In genomic region chr17:19237389-19238166, GRCh38 we compare ENCODE assay signal across 8 cellular contexts. TPM values are rescaled to one million over a fixed set of nuclear protein-coding genes. Genes with fewer than 3 reads are reported as not detected.
DNase-seq lines count a peak whose midpoint lies in the region; ATAC-seq and TF ChIP-seq lines count a peak whose summit lies in the region.

No MANE protein-coding gene starts in this region.

- intact Hi-C loops in Calu3 (cut with micrococcal nuclease; ENCODE audit: unreplicated experiment) (no loop called here), head of caudate nucleus (cut with DNase I) (no loop called here)

- H3K4me1 Mint-ChIP-seq in Calu3 (ENCODE audit: low read depth, unreplicated experiment) (no peaks in the 10 kb centered on the region), progenitor cell of endocrine pancreas (ENCODE audit: low read depth) (peaks cover 13% of the 10 kb centered on the region)
- peaks cover 11% of the 10 kb centered on the region for H3K4me1 Mint-ChIP-seq in activated T-cell treated with anti-CD3 and anti-CD28 coated beads, Interleukin-2, amount 50 U/mL, for 72 hours (ENCODE audit: low read depth)

- H3K9me3 Mint-ChIP-seq in Calu3 (ENCODE audit: low read depth, unreplicated experiment) = no peaks in the 10 kb centered on the region
- no peaks in the 10 kb centered on the region for H3K9me3 Mint-ChIP-seq in activated T-cell treated with anti-CD3 and anti-CD28 coated beads, Interleukin-2, amount 50 U/mL, for 72 hours
- H3K9me3 Mint-ChIP-seq in progenitor cell of endocrine pancreas (ENCODE audit: low read depth) = no peaks in the 10 kb centered on the region

- H3K4me3 ChIP-seq in Jurkat, Clone E6-1 (ENCODE audit: low read length) = peak overlapping the region; percentile 77

- CTCF ChIA-PET in Calu3 (lab: Charles Lee) = no interaction called here

- H3K27ac Mint-ChIP-seq in Calu3 (ENCODE audit: unreplicated experiment) (no peak overlapping the region), progenitor cell of endocrine pancreas (peak overlapping the region; percentile 78)
- no peak overlapping the region for H3K27ac Mint-ChIP-seq in activated T-cell treated with anti-CD3 and anti-CD28 coated beads, Interleukin-2, amount 50 U/mL, for 72 hours

- H3K27me3 Mint-ChIP-seq in Calu3 (ENCODE audit: unreplicated experiment) (no peaks in the 10 kb centered on the region), progenitor cell of endocrine pancreas (no peaks in the 10 kb centered on the region)
- H3K27me3 Mint-ChIP-seq in activated T-cell treated with anti-CD3 and anti-CD28 coated beads, Interleukin-2, amount 50 U/mL, for 72 hours (ENCODE audit: low read depth) = peaks cover 15% of the 10 kb centered on the region

- peak; percentile 45 for ATAC-seq in GM21526 (IDR thresholded peaks at IDR 0.05; ENCODE audit: low FRiP score, unreplicated experiment)
- peak; percentile 61 to 68 for ATAC-seq in activated T-cell treated with anti-CD3 and anti-CD28 coated beads, Interleukin-2, amount 50 U/mL, for 72 hours (replicated peaks in 1 of 2)

- H3K36me3 Mint-ChIP-seq in Calu3 (ENCODE audit: insufficient read depth, unreplicated experiment) = peaks cover 18% of the 10 kb centered on the region
- no peaks in the 10 kb centered on the region for H3K36me3 Mint-ChIP-seq in activated T-cell treated with anti-CD3 and anti-CD28 coated beads, Interleukin-2, amount 50 U/mL, for 72 hours (ENCODE audit: insufficient read depth in 2 of 2)
- peaks cover 4% of the 10 kb centered on the region for H3K36me3 Mint-ChIP-seq in progenitor cell of endocrine pancreas (ENCODE audit: insufficient read depth)

- TF ChIP-seq CTCF in Calu3 (IDR thresholded peaks at IDR 0.05; ENCODE audit: unreplicated experiment) (no peak), progenitor cell of endocrine pancreas (IDR thresholded peaks at IDR 0.05; ENCODE audit: unreplicated experiment) (peak; percentile 2)

- H3K4me3 Mint-ChIP-seq in Calu3 (ENCODE audit: low read depth, unreplicated experiment) = peak overlapping the region; percentile 75
- H3K4me3 Mint-ChIP-seq in activated T-cell treated with anti-CD3 and anti-CD28 coated beads, Interleukin-2, amount 50 U/mL, for 72 hours = peak overlapping the region; percentile 85 to 88
- peak overlapping the region; percentile 92 for H3K4me3 Mint-ChIP-seq in progenitor cell of endocrine pancreas (ENCODE audit: low read depth)

- no TSS peak for BruUV-seq in Calu3 (replicated peaks; lab: Mats Ljungman, UMichigan)

- DNase-seq in Calu3 (peak; percentile 8), head of caudate nucleus (peak in 26 of 42 donors; percentile 9 to 72 (median 42)), progenitor cell of endocrine pancreas (ENCODE audit: low spot score, unreplicated experiment) (peak; percentile 39), NCI-H1930 (lab: John Stamatoyannopoulos, UW) (no peak), OCI-M2 (lab: John Stamatoyannopoulos, UW; ENCODE audit: unreplicated experiment) (no peak)
- DNase-seq in Jurkat, Clone E6-1 (ENCODE audit: low read depth, low spot score) = no peak
- peak in 1 of 2 donors; percentile 2 for DNase-seq in activated T-cell treated with anti-CD3 and anti-CD28 coated beads, Interleukin-2, amount 50 U/mL, for 72 hours

RNA-seq across cellular contexts. Expression of gene EPN2, which starts 0.4 kb away (rescaled TPM):
- total RNA-seq in Calu3 (2022) = 31.3 and 31.6 TPM in 2 replicates
- polyA plus RNA-seq in Jurkat, Clone E6-1 (2012; ENCODE audit: insufficient read depth, insufficient read length) = 11.4 TPM
- 1 to 10 TPM; 5.3 to 9.0 TPM for total RNA-seq in activated T-cell treated with anti-CD3 and anti-CD28 coated beads, Interleukin-2, amount 50 U/mL, for 72 hours
- 49.8 and 51.2 TPM in 2 replicates for total RNA-seq in progenitor cell of endocrine pancreas

Comparison
In these comparisons a context has a peak if more than half of its experiments do, and no peak if none do; other contexts are left out.
1. DNase-seq: peak in Calu3 (single experiment), head of caudate nucleus (26 of 42) and progenitor cell of endocrine pancreas (single experiment); none in Jurkat, Clone E6-1 (single experiment), NCI-H1930 (0 of 2) and OCI-M2 (single experiment).
2. Peak in every context shown above with its lines, with median percentiles within 50 percentile points of each other: H3K4me3 Mint-ChIP-seq.